Comparison of ENCODE assay signal across 1 cellular context in the genomic region with DNA sequence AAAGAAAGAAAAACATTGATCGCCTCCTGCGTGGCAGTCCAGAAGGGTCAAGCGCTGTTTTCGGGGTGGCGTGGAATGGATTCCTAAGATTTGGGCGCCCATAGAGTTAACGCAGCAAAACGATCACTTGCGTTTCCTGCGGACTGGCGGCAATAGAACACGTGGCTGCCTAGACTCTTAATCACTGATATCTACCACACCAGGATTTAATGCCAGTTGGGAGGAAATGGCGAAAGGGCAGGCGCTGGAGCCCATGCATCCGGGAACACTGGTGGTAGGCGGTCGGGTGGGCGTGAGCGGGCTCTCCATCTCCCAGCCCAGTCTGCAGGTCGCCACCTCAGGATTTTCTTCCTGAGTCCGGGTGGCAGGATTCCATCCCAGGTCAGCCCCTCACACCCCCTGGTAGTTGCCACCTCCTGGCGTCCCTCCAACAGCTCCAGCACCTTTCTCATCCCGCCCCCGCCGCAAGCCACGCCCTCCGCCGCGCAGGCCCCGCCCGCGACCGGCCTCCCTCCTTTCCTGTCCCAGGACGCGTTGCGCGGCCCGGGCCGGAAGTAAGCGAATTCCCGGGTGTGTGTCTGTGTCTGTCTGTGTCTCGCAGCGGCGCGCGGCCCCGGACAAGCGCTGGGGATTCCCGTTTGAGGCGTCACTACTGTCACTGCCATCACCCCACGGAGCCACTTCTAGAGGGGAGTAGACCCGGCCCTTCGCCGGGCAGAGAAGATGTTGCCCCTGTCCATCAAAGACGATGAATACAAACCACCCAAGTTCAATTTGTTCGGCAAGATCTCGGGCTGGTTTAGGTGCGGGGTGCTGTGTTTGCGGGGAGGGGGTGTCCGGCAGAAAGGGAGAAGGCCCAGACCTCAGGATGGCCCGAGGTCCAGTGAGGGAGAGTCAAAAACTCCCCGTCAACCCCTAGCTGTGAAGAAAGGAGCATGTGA.
TF ChIP-seq lines count a peak whose summit lies in the region.

A gene with protein sequence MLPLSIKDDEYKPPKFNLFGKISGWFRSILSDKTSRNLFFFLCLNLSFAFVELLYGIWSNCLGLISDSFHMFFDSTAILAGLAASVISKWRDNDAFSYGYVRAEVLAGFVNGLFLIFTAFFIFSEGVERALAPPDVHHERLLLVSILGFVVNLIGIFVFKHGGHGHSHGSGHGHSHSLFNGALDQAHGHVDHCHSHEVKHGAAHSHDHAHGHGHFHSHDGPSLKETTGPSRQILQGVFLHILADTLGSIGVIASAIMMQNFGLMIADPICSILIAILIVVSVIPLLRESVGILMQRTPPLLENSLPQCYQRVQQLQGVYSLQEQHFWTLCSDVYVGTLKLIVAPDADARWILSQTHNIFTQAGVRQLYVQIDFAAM (plus strand): TSS at position 551 of the 941 bp plus-strand sequence. CDS start 173 bp downstream, at position 724.

TF ChIP-seq in HepG2, 621 proteins besides CTCF, POLR2A, EP300 and RAD21 (continued from another document and continues in another):
- no peak for TF ChIP-seq MEIS1 (CRISPR knock-in tag; IDR thresholded peaks at IDR 0.05; ENCODE audit: borderline replicate concordance)
- peak; percentile 34; the same call in 1 of the 2 replicates for TF ChIP-seq SALL2 (CRISPR knock-in tag; IDR thresholded peaks at IDR 0.05)
- 0 out of 2 replicates have a peak, but pooled peaks have one; percentile 48 for TF ChIP-seq ARNT2 (CRISPR knock-in tag; IDR thresholded peaks at IDR 0.05; ENCODE audit: low read depth)
- 0 out of 2 replicates have a peak, but pooled peaks have one; percentile 5 for TF ChIP-seq NCOA2 (CRISPR knock-in tag; IDR thresholded peaks at IDR 0.05)
- TF ChIP-seq, protein P1, sequence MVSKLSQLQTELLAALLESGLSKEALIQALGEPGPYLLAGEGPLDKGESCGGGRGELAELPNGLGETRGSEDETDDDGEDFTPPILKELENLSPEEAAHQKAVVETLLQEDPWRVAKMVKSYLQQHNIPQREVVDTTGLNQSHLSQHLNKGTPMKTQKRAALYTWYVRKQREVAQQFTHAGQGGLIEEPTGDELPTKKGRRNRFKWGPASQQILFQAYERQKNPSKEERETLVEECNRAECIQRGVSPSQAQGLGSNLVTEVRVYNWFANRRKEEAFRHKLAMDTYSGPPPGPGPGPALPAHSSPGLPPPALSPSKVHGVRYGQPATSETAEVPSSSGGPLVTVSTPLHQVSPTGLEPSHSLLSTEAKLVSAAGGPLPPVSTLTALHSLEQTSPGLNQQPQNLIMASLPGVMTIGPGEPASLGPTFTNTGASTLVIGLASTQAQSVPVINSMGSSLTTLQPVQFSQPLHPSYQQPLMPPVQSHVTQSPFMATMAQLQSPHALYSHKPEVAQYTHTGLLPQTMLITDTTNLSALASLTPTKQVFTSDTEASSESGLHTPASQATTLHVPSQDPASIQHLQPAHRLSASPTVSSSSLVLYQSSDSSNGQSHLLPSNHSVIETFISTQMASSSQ (IDR thresholded peaks at IDR 0.05; ENCODE audit: low read depth), result no peak
- TF ChIP-seq, protein P1 (CRISPR knock-in tag; IDR thresholded peaks at IDR 0.05; ENCODE audit: borderline replicate concordance), result 0 out of 2 replicates have a peak, but pooled peaks have one; percentile 17
- peak; percentile 36; the same call in 1 of the 2 replicates for TF ChIP-seq GATA4 (IDR thresholded peaks at IDR 0.05; ENCODE audit: borderline replicate concordance, low read depth)
- TF ChIP-seq ZNF292 (CRISPR knock-in tag; IDR thresholded peaks at IDR 0.05; ENCODE audit: borderline replicate concordance, low read depth), result peak; percentile 67; the same call in 1 of the 2 replicates
- TF ChIP-seq HDAC2 (CRISPR knock-in tag; IDR thresholded peaks at IDR 0.05), result 0 out of 2 replicates have a peak, but pooled peaks have one; percentile 23
- peak; percentile 71; the same call in 1 of the 2 replicates for TF ChIP-seq ZMAT3 (CRISPR knock-in tag; conservative IDR thresholded peaks at IDR 0.05)
- TF ChIP-seq TARDBP (CRISPR knock-in tag; IDR thresholded peaks at IDR 0.05), result peak; percentile 29; the same call in 1 of the 2 replicates
- no peak for TF ChIP-seq ZNF282 (IDR thresholded peaks at IDR 0.05; ENCODE audit: partially characterized antibody)
- no peak for TF ChIP-seq ZSCAN22 (CRISPR knock-in tag; IDR thresholded peaks at IDR 0.05)
- peak; percentile 58; the same call in 1 of the 2 replicates for TF ChIP-seq ELF3 (CRISPR knock-in tag; IDR thresholded peaks at IDR 0.05)
- TF ChIP-seq ZNF598 (CRISPR knock-in tag; IDR thresholded peaks at IDR 0.05; ENCODE audit: borderline replicate concordance), result 0 out of 2 replicates have a peak, but pooled peaks have one; percentile 43
- TF ChIP-seq ZSCAN9 (CRISPR knock-in tag; IDR thresholded peaks at IDR 0.05; ENCODE audit: borderline replicate concordance), result 0 out of 2 replicates have a peak, but pooled peaks have one; percentile 59
- TF ChIP-seq, protein P2, sequence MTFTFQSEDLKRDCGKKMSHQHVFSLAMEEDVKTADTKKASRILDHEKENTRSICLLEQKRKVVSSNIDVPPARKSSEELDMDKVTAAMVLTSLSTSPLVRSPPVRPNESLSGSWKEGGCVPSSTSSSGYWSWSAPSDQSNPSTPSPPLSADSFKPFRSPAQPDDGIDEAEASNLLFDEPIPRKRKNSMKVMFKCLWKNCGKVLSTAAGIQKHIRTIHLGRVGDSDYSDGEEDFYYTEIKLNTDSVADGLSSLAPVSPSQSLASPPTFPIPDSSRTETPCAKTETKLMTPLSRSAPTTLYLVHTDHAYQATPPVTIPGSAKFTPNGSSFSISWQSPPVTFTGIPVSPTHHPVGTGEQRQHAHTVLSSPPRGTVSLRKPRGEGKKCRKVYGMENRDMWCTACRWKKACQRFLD (CRISPR knock-in tag; IDR thresholded peaks at IDR 0.05; ENCODE audit: borderline replicate concordance), result peak; percentile 16; the same call in 1 of the 2 replicates
- TF ChIP-seq, protein P3, sequence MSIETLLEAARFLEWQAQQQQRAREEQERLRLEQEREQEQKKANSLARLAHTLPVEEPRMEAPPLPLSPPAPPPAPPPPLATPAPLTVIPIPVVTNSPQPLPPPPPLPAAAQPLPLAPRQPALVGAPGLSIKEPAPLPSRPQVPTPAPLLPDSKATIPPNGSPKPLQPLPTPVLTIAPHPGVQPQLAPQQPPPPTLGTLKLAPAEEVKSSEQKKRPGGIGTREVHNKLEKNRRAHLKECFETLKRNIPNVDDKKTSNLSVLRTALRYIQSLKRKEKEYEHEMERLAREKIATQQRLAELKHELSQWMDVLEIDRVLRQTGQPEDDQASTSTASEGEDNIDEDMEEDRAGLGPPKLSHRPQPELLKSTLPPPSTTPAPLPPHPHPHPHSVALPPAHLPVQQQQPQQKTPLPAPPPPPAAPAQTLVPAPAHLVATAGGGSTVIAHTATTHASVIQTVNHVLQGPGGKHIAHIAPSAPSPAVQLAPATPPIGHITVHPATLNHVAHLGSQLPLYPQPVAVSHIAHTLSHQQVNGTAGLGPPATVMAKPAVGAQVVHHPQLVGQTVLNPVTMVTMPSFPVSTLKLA (IDR thresholded peaks at IDR 0.05), result peak; percentile 40; the same call in 1 of the 2 replicates
- peak; percentile 72 for TF ChIP-seq TAF1 (CRISPR knock-in tag; IDR thresholded peaks at IDR 0.05)
- TF ChIP-seq ZFP36L1 (CRISPR knock-in tag; IDR thresholded peaks at IDR 0.05), result 0 out of 2 replicates have a peak, but pooled peaks have one; percentile 71
- peak; percentile 73 for TF ChIP-seq ZNF501 (CRISPR knock-in tag; IDR thresholded peaks at IDR 0.05)
- peak; percentile 29; the same call in 1 of the 2 replicates for TF ChIP-seq ZNF510 (CRISPR knock-in tag; IDR thresholded peaks at IDR 0.05; ENCODE audit: low read depth)
- peak; percentile 79 for TF ChIP-seq SIN3A (IDR thresholded peaks at IDR 0.05; ENCODE audit: borderline replicate concordance, low read depth, low read length)
- TF ChIP-seq ELF1 (CRISPR knock-in tag; IDR thresholded peaks at IDR 0.05), result peak; percentile 78; the same call in 1 of the 2 replicates
- peak; percentile 92 for TF ChIP-seq SAP130 (CRISPR knock-in tag; IDR thresholded peaks at IDR 0.05; ENCODE audit: low read depth)
- TF ChIP-seq YEATS4 (CRISPR knock-in tag; IDR thresholded peaks at IDR 0.05; ENCODE audit: borderline replicate concordance), result peak; percentile 59; the same call in 1 of the 2 replicates
- TF ChIP-seq NPAS2 (CRISPR knock-in tag; IDR thresholded peaks at IDR 0.05; ENCODE audit: borderline replicate concordance), result no peak
- TF ChIP-seq ZNF253 (CRISPR knock-in tag; IDR thresholded peaks at IDR 0.05; ENCODE audit: borderline replicate concordance), result peak; percentile 19; the same call in 1 of the 2 replicates
- peak; percentile 89 for TF ChIP-seq RBFOX2 (IDR thresholded peaks at IDR 0.05; ENCODE audit: low read depth, low read length)
- 0 out of 2 replicates have a peak, but pooled peaks have one; percentile 73 for TF ChIP-seq ZNF224 (CRISPR knock-in tag; IDR thresholded peaks at IDR 0.05)
- TF ChIP-seq ZNF567 (CRISPR knock-in tag; IDR thresholded peaks at IDR 0.05; ENCODE audit: borderline replicate concordance), result no peak
- TF ChIP-seq, protein P4, sequence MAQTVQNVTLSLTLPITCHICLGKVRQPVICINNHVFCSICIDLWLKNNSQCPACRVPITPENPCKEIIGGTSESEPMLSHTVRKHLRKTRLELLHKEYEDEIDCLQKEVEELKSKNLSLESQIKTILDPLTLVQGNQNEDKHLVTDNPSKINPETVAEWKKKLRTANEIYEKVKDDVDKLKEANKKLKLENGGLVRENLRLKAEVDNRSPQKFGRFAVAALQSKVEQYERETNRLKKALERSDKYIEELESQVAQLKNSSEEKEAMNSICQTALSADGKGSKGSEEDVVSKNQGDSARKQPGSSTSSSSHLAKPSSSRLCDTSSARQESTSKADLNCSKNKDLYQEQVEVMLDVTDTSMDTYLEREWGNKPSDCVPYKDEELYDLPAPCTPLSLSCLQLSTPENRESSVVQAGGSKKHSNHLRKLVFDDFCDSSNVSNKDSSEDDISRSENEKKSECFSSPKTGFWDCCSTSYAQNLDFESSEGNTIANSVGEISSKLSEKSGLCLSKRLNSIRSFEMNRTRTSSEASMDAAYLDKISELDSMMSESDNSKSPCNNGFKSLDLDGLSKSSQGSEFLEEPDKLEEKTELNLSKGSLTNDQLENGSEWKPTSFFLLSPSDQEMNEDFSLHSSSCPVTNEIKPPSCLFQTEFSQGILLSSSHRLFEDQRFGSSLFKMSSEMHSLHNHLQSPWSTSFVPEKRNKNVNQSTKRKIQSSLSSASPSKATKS (CRISPR knock-in tag; IDR thresholded peaks at IDR 0.05), result no peak
- TF ChIP-seq MED1 (CRISPR knock-in tag; IDR thresholded peaks at IDR 0.05), result peak; percentile 55
- no peak for TF ChIP-seq ZNF136 (CRISPR knock-in tag; IDR thresholded peaks at IDR 0.05; ENCODE audit: low read depth)
- TF ChIP-seq SMAD3 (CRISPR knock-in tag; IDR thresholded peaks at IDR 0.05), result 0 out of 2 replicates have a peak, but pooled peaks have one; percentile 48
- TF ChIP-seq ZNF468 (CRISPR knock-in tag; IDR thresholded peaks at IDR 0.05), result 0 out of 2 replicates have a peak, but pooled peaks have one; percentile 76
- TF ChIP-seq ETV6 (CRISPR knock-in tag; conservative IDR thresholded peaks at IDR 0.05), result no peak
- TF ChIP-seq, protein P5, sequence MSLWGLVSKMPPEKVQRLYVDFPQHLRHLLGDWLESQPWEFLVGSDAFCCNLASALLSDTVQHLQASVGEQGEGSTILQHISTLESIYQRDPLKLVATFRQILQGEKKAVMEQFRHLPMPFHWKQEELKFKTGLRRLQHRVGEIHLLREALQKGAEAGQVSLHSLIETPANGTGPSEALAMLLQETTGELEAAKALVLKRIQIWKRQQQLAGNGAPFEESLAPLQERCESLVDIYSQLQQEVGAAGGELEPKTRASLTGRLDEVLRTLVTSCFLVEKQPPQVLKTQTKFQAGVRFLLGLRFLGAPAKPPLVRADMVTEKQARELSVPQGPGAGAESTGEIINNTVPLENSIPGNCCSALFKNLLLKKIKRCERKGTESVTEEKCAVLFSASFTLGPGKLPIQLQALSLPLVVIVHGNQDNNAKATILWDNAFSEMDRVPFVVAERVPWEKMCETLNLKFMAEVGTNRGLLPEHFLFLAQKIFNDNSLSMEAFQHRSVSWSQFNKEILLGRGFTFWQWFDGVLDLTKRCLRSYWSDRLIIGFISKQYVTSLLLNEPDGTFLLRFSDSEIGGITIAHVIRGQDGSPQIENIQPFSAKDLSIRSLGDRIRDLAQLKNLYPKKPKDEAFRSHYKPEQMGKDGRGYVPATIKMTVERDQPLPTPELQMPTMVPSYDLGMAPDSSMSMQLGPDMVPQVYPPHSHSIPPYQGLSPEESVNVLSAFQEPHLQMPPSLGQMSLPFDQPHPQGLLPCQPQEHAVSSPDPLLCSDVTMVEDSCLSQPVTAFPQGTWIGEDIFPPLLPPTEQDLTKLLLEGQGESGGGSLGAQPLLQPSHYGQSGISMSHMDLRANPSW (CRISPR knock-in tag; IDR thresholded peaks at IDR 0.05; ENCODE audit: borderline replicate concordance), result no peak
- TF ChIP-seq, protein P6, sequence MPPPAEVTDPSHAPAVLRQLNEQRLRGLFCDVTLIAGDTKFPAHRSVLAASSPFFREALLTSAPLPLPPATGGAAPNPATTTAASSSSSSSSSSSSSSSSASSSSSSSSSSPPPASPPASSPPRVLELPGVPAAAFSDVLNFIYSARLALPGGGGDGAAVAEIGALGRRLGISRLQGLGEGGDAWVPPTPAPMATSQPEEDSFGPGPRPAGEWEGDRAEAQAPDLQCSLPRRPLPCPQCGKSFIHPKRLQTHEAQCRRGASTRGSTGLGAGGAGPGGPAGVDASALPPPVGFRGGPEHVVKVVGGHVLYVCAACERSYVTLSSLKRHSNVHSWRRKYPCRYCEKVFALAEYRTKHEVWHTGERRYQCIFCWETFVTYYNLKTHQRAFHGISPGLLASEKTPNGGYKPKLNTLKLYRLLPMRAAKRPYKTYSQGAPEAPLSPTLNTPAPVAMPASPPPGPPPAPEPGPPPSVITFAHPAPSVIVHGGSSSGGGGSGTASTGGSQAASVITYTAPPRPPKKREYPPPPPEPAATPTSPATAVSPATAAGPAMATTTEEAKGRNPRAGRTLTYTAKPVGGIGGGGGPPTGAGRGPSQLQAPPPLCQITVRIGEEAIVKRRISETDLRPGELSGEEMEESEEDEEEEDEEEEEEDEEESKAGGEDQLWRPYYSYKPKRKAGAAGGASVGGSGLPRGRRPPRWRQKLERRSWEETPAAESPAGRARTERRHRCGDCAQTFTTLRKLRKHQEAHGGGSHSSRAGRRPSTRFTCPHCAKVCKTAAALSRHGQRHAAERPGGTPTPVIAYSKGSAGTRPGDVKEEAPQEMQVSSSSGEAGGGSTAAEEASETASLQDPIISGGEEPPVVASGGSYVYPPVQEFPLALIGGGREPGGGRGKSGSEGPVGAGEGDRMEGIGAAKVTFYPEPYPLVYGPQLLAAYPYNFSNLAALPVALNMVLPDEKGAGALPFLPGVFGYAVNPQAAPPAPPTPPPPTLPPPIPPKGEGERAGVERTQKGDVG (CRISPR knock-in tag; IDR thresholded peaks at IDR 0.05; ENCODE audit: borderline replicate concordance), result 0 out of 2 replicates have a peak, but pooled peaks have one; percentile 14
- TF ChIP-seq ZNF20 (CRISPR knock-in tag; IDR thresholded peaks at IDR 0.05), result 0 out of 2 replicates have a peak, but pooled peaks have one; percentile 11
- no peak for TF ChIP-seq NONO (IDR thresholded peaks at IDR 0.05)
- TF ChIP-seq NONO (CRISPR knock-in tag; conservative IDR thresholded peaks at IDR 0.05), result peak; percentile 77
